Comparison of ENCODE assay signal across 9 cellular contexts in the genomic region with DNA sequence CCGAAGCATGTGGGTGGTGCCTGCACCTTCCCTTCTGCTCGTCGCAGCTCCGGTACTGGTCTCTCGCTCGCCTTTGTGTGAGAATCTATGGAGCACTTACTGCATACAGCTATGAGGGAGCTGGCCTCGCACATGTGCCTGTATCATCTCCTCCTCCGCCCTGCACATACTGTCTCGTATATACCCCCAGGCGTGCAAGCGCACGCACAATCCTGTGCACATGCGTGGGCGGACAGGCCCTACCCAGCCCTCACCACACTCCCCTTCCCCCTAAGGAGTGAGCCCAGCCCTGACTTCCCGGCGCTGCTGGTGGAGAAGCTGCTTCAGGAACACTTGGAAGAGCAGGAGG. TPM values are rescaled to one million over a fixed set of nuclear protein-coding genes. Genes with fewer than 3 reads are reported as not detected.
DNase-seq lines count a peak whose midpoint lies in the region; ATAC-seq and TF ChIP-seq lines count a peak whose summit lies in the region.
"Had no signal": no experiment of that assay in that cellular context is flagged by ENCODE, and none has a peak within 500 bp of the region (broad histone marks: within the 10 kb centered on the region; RNA-seq: fewer than 3 reads in every experiment).

No MANE protein-coding gene starts in this region.

- no peaks in the 10 kb centered on the region for H3K9me3 Mint-ChIP-seq in CD4-positive, alpha-beta memory T cell

- H3K27ac Mint-ChIP-seq in CD4-positive, alpha-beta memory T cell: peak overlapping the region in 5 of 7 donors; percentile 50 to 75 (median 55)

- no peaks in the 10 kb centered on the region for H3K27me3 Mint-ChIP-seq in CD4-positive, alpha-beta memory T cell

- TF ChIP-seq CTCF in ovary (IDR thresholded peaks at IDR 0.05): no peak

- ATAC-seq in HG02798 (IDR thresholded peaks at IDR 0.05; ENCODE audit: poor library complexity, unreplicated experiment): no peak

- intact Hi-C loops in CD4-positive, alpha-beta memory T cell (cut with micrococcal nuclease): loop anchor here (1.0 to 10.0 kb wide), 3 partner anchors 8 to 217 kb away; partner anchors contain the start of gene PIK3R2
- intact Hi-C loops in ovary (cut with DNase I): loop anchor here in 2 of 4 donors (5.0 to 10.0 kb wide), 2 partner anchors 44 to 47 kb away; no protein-coding TSS in a partner anchor

- peaks cover 12% of the 10 kb centered on the region for H3K36me3 ChIP-seq in CD4-positive, alpha-beta memory T cell (ENCODE audit: insufficient read depth, low read length)
- H3K36me3 ChIP-seq in duodenal mucosa (ENCODE audit: control insufficient read depth in 1 of 2, insufficient read depth in 2 of 2, low read length in 2 of 2) (peaks cover 13 to 34% of the 10 kb centered on the region in 2 donors), ovary (no peaks in the 10 kb centered on the region)

- peak overlapping the region in 4 of 8 donors; percentile 30 to 69 (median 42) for H3K4me3 Mint-ChIP-seq in CD4-positive, alpha-beta memory T cell

- POLR2A ChIA-PET in CD4-positive, alpha-beta memory T cell (lab: Charles Lee; ENCODE audit: partially characterized antibody): interaction anchor here (1.0 to 3.1 kb wide), 5 partner anchors 10 to 155 kb away, joined by 3 to 14 read pairs (median 4); partner anchors contain the start of genes JUND and PIK3R2

- CTCF ChIA-PET in CD4-positive, alpha-beta memory T cell (lab: Charles Lee; ENCODE audit: partially characterized antibody): interaction anchor here (0.6 to 12.0 kb wide), 9 partner anchors 11 to 158 kb away, joined by 3 to 125 read pairs (median 5); partner anchors contain the start of gene PIK3R2

- peaks cover 12% of the 10 kb centered on the region for H3K4me1 ChIP-seq in CD4-positive, alpha-beta memory T cell (ENCODE audit: insufficient read depth, low read length)
- peaks cover 20 to 22% of the 10 kb centered on the region in 2 donors for H3K4me1 ChIP-seq in duodenal mucosa (ENCODE audit: control insufficient read depth in 1 of 2, insufficient read depth in 2 of 2, low read length in 2 of 2)
- peaks cover 16% of the 10 kb centered on the region for H3K4me1 ChIP-seq in ovary (ENCODE audit: insufficient read depth)

- H3K27me3 ChIP-seq in CD4-positive, alpha-beta memory T cell (ENCODE audit: insufficient read depth, low read length): no peaks in the 10 kb centered on the region
- H3K27me3 ChIP-seq in duodenal mucosa (ENCODE audit: control insufficient read depth in 1 of 2, insufficient read depth in 2 of 2, low read length in 2 of 2) (no peaks in the 10 kb centered on the region), ovary (no peaks in the 10 kb centered on the region)

- WGBS in ovary, 3 donors: 41 to 64% (median 43%) methylated on average over 15 to 16 of the region's 16 CpGs

- H3K36me3 Mint-ChIP-seq in CD4-positive, alpha-beta memory T cell: peaks cover 13 to 20% of the 10 kb centered on the region in 2 donors

- H3K27ac ChIP-seq in CD4-positive, alpha-beta memory T cell (ENCODE audit: low read depth, low read length): no peak overlapping the region
- H3K27ac ChIP-seq in duodenal mucosa (ENCODE audit: low read depth, low read length): no peak overlapping the region
- H3K27ac ChIP-seq in ovary: no peak overlapping the region

- H3K4me1 Mint-ChIP-seq in CD4-positive, alpha-beta memory T cell: peaks cover 2 to 14% (median 7%) of the 10 kb centered on the region in 4 donors

- no peak for TF ChIP-seq POLR2A in ovary (IDR thresholded peaks at IDR 0.05)

- no peak for TF ChIP-seq EP300 in Ishikawa (IDR thresholded peaks at IDR 0.05; ENCODE audit: borderline replicate concordance)
- TF ChIP-seq EP300 in ovary (IDR thresholded peaks at IDR 0.05): no peak

- TF ChIP-seq RAD21 in Ishikawa (IDR thresholded peaks at IDR 0.05; ENCODE audit: low read depth): no peak

- no peak for DNase-seq in CD4-positive, alpha-beta memory T cell
- DNase-seq in ovary (peak in 1 of 5 donors; percentile 51), DMS79 (lab: John Stamatoyannopoulos, UW) (no peak), T1000 (lab: John Stamatoyannopoulos, UW) (no peak), NCI-H146 treated with DMSO at 0.1 percent for 48 hours (lab: John Stamatoyannopoulos, UW; ENCODE audit: unreplicated experiment) (no peak)
- DNase-seq: kidney glomerular epithelial cell had no signal

- no peak overlapping the region for H3K4me3 ChIP-seq in CD4-positive, alpha-beta memory T cell (ENCODE audit: low read length in 2 of 2)
- peak overlapping the region; percentile 13 to 51 for H3K4me3 ChIP-seq in duodenal mucosa (ENCODE audit: low read depth in 1 of 2, low read length in 2 of 2)
- H3K4me3 ChIP-seq in ovary: peak overlapping the region; percentile 37

- no peaks in the 10 kb centered on the region for H3K9me3 ChIP-seq in CD4-positive, alpha-beta memory T cell (ENCODE audit: control insufficient read depth in 1 of 2, low read length in 2 of 2)
- H3K9me3 ChIP-seq in duodenal mucosa (ENCODE audit: control insufficient read depth in 1 of 2, low read length in 2 of 2) (no peaks in the 10 kb centered on the region), ovary (no peaks in the 10 kb centered on the region)

- H3K9ac ChIP-seq in duodenal mucosa (ENCODE audit: low read depth in 1 of 2, low read length in 2 of 2): no peak overlapping the region

TF ChIP-seq in Ishikawa, 13 proteins besides CTCF, POLR2A, EP300 and RAD21:
- TF ChIP-seq YY1 (IDR thresholded peaks at IDR 0.05; ENCODE audit: low read depth) (no peak), EGR1 (IDR thresholded peaks at IDR 0.05) (0 out of 2 replicates have a peak, but pooled peaks have one; percentile 31)

RNA-seq across cellular contexts. Expression of gene PIK3R2, which starts 8.7 kb away (rescaled TPM):
- 10 to 100 TPM; 18.1 to 23.0 TPM for total RNA-seq in CD4-positive, alpha-beta memory T cell
- 1 to 10 TPM; 1.5 to 6.6 TPM for polyA plus RNA-seq in CD4-positive, alpha-beta memory T cell
- 10 to 100 TPM; 16.5 to 63.2 (median 48.9) TPM for total RNA-seq in ovary
- polyA plus RNA-seq in ovary: 10 to 100 TPM; 12.8 to 13.6 TPM

RNA-seq across cellular contexts. Expression of gene IFI30, which starts 11.9 kb away (rescaled TPM):
- 10 to 100 TPM; 48.3 to 56.9 TPM for total RNA-seq in CD4-positive, alpha-beta memory T cell
- 10 to 100 TPM in 1 of 2 donors, 1 to 10 TPM in 1; 6.3 to 16.7 TPM for polyA plus RNA-seq in CD4-positive, alpha-beta memory T cell
- total RNA-seq in ovary: 10 to 100 TPM; 10.1 to 70.9 (median 16.1) TPM
- 10 to 100 TPM; 21.8 to 34.4 TPM for polyA plus RNA-seq in ovary

RNA-seq across cellular contexts. Expression of gene MPV17L2, which starts 31.4 kb away (rescaled TPM):
- total RNA-seq in CD4-positive, alpha-beta memory T cell: 1 to 10 TPM; 7.6 to 7.8 TPM
- 10 to 100 TPM; 10.5 to 13.7 TPM for polyA plus RNA-seq in CD4-positive, alpha-beta memory T cell
- 10 to 100 TPM in 2 of 7 donors, 1 to 10 TPM in 5; 6.9 to 15.2 (median 8.6) TPM for total RNA-seq in ovary
- polyA plus RNA-seq in ovary: 10 to 100 TPM in 1 of 2 donors, 1 to 10 TPM in 1; 3.5 to 12.0 TPM

RNA-seq across cellular contexts. Expression of gene RAB3A, which starts 42.2 kb away (rescaled TPM):
- 1 to 10 TPM; 4.7 to 4.8 TPM for total RNA-seq in CD4-positive, alpha-beta memory T cell
- 1 to 10 TPM in 1 of 2 donors, under 1 TPM in 1; 0.59 to 1.0 TPM for polyA plus RNA-seq in CD4-positive, alpha-beta memory T cell
- 10 to 100 TPM in 2 of 7 donors, 1 to 10 TPM in 5; 1.9 to 32.9 (median 9.0) TPM for total RNA-seq in ovary
- 1 to 10 TPM; 5.5 to 7.9 TPM for polyA plus RNA-seq in ovary

Comparison
In these comparisons a context has a peak if more than half of its experiments do, and no peak if none do; other contexts are left out.
1. H3K4me3 ChIP-seq: peak in duodenal mucosa (2 of 2) and ovary (single experiment); none in CD4-positive, alpha-beta memory T cell (0 of 2).